ENCODE assay signal across 6 cellular contexts in the genomic region with DNA sequence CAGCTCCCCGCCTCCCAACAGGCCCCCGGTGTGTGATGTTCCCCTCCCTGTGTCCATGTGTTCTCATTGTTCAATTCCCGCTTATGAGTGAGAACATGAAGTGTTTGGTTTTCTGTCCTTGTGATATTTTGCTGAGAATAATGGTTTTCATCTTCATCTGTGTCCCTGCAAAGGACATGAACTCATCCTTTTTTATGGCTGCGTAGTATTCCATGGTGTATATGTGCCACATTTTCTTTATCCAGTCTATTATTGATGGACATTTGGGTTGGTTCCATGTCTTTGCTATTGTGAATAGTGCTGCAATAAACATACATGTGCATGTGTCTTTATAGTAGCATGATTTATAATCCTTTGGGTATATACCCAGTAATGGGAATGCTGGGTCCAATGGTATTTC. TPM values are rescaled to one million over a fixed set of nuclear protein-coding genes. Genes with fewer than 3 reads are reported as not detected.
DNase-seq lines count a peak whose midpoint lies in the region; ATAC-seq and TF ChIP-seq lines count a peak whose summit lies in the region.
"Not testable (repeated sequence)": the region's sequence is repeated elsewhere in the genome, so short reads cannot be mapped to it uniquely, and the experiment has no call there.

No MANE protein-coding gene starts in this region.

- DNase-seq in MCF 10A (ENCODE audit: unreplicated experiment); immature natural killer cell; gastrocnemius medialis; type B pancreatic cell (ENCODE audit: extremely low spot score, unreplicated experiment): not testable (repeated sequence)

- H3K4me1 ChIP-seq in HEK293 (ENCODE audit: control insufficient read depth, insufficient read depth, low read length); neutrophil (ENCODE audit: control insufficient read depth in 1 of 2, insufficient read depth in 1 of 2, low read depth in 1 of 2, low read length in 1 of 2): not testable (repeated sequence)
- H3K4me1 ChIP-seq in gastrocnemius medialis: peaks cover 28 to 39% of the 10 kb centered on the region in 2 donors

- not testable (repeated sequence) for H3K27me3 Mint-ChIP-seq in MCF 10A (ENCODE audit: insufficient read depth, unreplicated experiment); immature natural killer cell (ENCODE audit: low read depth in 3 of 3); type B pancreatic cell

- not testable (repeated sequence) for TF ChIP-seq CTCF in HEK293 (tag by site-specific recombination; IDR thresholded peaks at IDR 0.05); MCF 10A (IDR thresholded peaks at IDR 0.05; ENCODE audit: unreplicated experiment); neutrophil (IDR thresholded peaks at IDR 0.05); gastrocnemius medialis (IDR thresholded peaks at IDR 0.05 in 4 of 5, conservative IDR thresholded peaks at IDR 0.05 in 1 of 5); type B pancreatic cell (conservative IDR thresholded peaks at IDR 0.05)

- not testable (repeated sequence) for H3K4me3 ChIP-seq in HEK293 (ENCODE audit: low read depth, low read length); neutrophil (ENCODE audit: low read depth in 1 of 2, low read length in 1 of 2); gastrocnemius medialis

- not testable (repeated sequence) for H3K9me3 Mint-ChIP-seq in MCF 10A (ENCODE audit: unreplicated experiment); immature natural killer cell; type B pancreatic cell

- not testable (repeated sequence) for TF ChIP-seq POLR2A in gastrocnemius medialis (IDR thresholded peaks at IDR 0.05)

- H3K4me1 Mint-ChIP-seq in MCF 10A (ENCODE audit: insufficient read depth, unreplicated experiment) (peaks cover 13% of the 10 kb centered on the region), immature natural killer cell (peaks cover 34 to 56% of the 10 kb centered on the region in 2 donors), type B pancreatic cell (ENCODE audit: unreplicated experiment) (peaks cover 15% of the 10 kb centered on the region)

- H3K27ac ChIP-seq in HEK293 (ENCODE audit: extremely low read depth, low read depth, low read length): not testable (repeated sequence)
- peak overlapping the region; percentile 57 for H3K27ac ChIP-seq in neutrophil
- peak overlapping the region; percentile 76 to 89 (median 84) for H3K27ac ChIP-seq in gastrocnemius medialis

- not testable (repeated sequence) for H3K9me3 ChIP-seq in HEK293 (ENCODE audit: control insufficient read depth, insufficient read depth, low read depth, low read length); neutrophil; gastrocnemius medialis

- intact Hi-C loops in MCF 10A (cut with micrococcal nuclease): not testable (repeated sequence)
- intact Hi-C loops in gastrocnemius medialis (cut with DNase I; ENCODE audit: low total_unique reads): loop anchor here (2.0 kb wide), 1 partner anchor 19 kb away; no protein-coding TSS in a partner anchor

- H3K27me3 ChIP-seq in neutrophil, gastrocnemius medialis: not testable (repeated sequence)

- not testable (repeated sequence) for ATAC-seq in gastrocnemius medialis

- CTCF ChIA-PET in HEK293 (lab: Yijun Ruan, JAX): not testable (repeated sequence)
- CTCF ChIA-PET in MCF 10A (lab: Yijun Ruan, JAX): interaction anchor here (0.8 kb wide), 1 partner anchor 38 kb away, joined by 7 read pairs; no protein-coding TSS in a partner anchor

- H3K36me3 ChIP-seq in HEK293 (ENCODE audit: control insufficient read depth in 2 of 2, insufficient read depth in 1 of 2, low read length in 2 of 2) (peaks cover 0 to 32% of the 10 kb centered on the region in 2 experiments; a peak in 1 of 3 replicates), neutrophil (peaks cover 55% of the 10 kb centered on the region), gastrocnemius medialis (peaks cover 0 to 23% of the 10 kb centered on the region in 2 donors)

- in situ Hi-C loops in gastrocnemius medialis (cut with MboI; ENCODE audit: low sequenced_read_pairs in 4 of 4): not testable (repeated sequence)

- POLR2A ChIA-PET in HEK293 (lab: Yijun Ruan, JAX): not testable (repeated sequence)
- POLR2A ChIA-PET in MCF 10A (lab: Yijun Ruan, JAX): interaction anchor here (1.0 kb wide), 2 partner anchors 9 to 161 kb away, joined by 3 read pairs; a partner anchor contains a TSS

- H3K27ac Mint-ChIP-seq in MCF 10A (ENCODE audit: low read depth, unreplicated experiment) (peak overlapping the region; percentile 94), immature natural killer cell (peak overlapping the region in 5 of 6 donors; percentile 5 to 63 (median 41)), type B pancreatic cell (peak overlapping the region; percentile 27)

- not testable (repeated sequence) for H3K4me3 Mint-ChIP-seq in MCF 10A (ENCODE audit: unreplicated experiment); immature natural killer cell; type B pancreatic cell

- BruUV-seq in MCF 10A (replicated peaks; lab: Mats Ljungman, UMichigan): not testable (repeated sequence)

- H3K36me3 Mint-ChIP-seq in MCF 10A (ENCODE audit: insufficient read depth, unreplicated experiment) (peaks cover 24% of the 10 kb centered on the region), immature natural killer cell (peaks cover 8 to 30% (median 23%) of the 10 kb centered on the region in 3 donors), type B pancreatic cell (peaks cover 33% of the 10 kb centered on the region)

TF ChIP-seq in HEK293, 187 proteins besides CTCF, POLR2A, EP300 and RAD21:
- TF ChIP-seq ZNF146 (tag by site-specific recombination; IDR thresholded peaks at IDR 0.05): peak; percentile 66; the same call in 1 of the 2 replicates
TF ChIP-seq in HEK293: peak in this region for 1; not testable (repeated sequence) for 186.

RNA-seq across cellular contexts. Expression of a gene that starts 53.1 kb away (rescaled TPM):
- 15.6 and 19.2 TPM in 2 replicates for total RNA-seq in MCF 10A (2022)
- polyA plus RNA-seq in immature natural killer cell: 10 to 100 TPM in 1 of 3 donors, 1 to 10 TPM in 2; 3.7 to 21.6 (median 5.9) TPM
- 10 to 100 TPM; 39.1 to 66.4 (median 60.4) TPM for total RNA-seq in gastrocnemius medialis
- 33.9 and 35.9 TPM in 2 replicates for total RNA-seq in type B pancreatic cell (ENCODE audit: low replicate concordance)

Comparison
In these comparisons a context has a peak if more than half of its experiments do, and no peak if none do; other contexts are left out.
1. H3K27ac Mint-ChIP-seq: peak in every context shown above with its lines; median percentile 94 in MCF 10A; 41 in immature natural killer cell; 27 in type B pancreatic cell.